ENCODE assay signal across 8 cellular contexts in genomic region chr18:12254137-12254819, GRCh38. TPM values are rescaled to one million over a fixed set of nuclear protein-coding genes. Genes with fewer than 3 reads are reported as not detected.
DNase-seq lines count a peak whose midpoint lies in the region; ATAC-seq, FAIRE-seq and TF ChIP-seq lines count a peak whose summit lies in the region.

CIDEA (plus strand) TSS chr18:12254361; CDS start chr18:12254384, 23 bp downstream.

- 1% methylated on average over 69 of the region's 69 CpGs for WGBS in HUES64
- WGBS in mammary epithelial cell (ENCODE audit: low coverage, missing lambda C conversion rate), result 6% methylated on average over 32 of the region's 69 CpGs

- in situ Hi-C loops in mammary epithelial cell (cut with MboI; ENCODE audit: low sequenced_read_pairs in 2 of 2), result no loop called here

- CTCF ChIA-PET in mammary epithelial cell (lab: Charles Lee; ENCODE audit: low non-redundant PET), result no interaction called here

- BruUV-seq in mammary epithelial cell (replicated peaks; lab: Mats Ljungman, UMichigan), result no TSS peak

- TF ChIP-seq CTCF in mammary epithelial cell (conservative IDR thresholded peaks at IDR 0.05 in 1 of 2, IDR thresholded peaks at IDR 0.05 in 1 of 2; ENCODE audit: extremely low read depth in 1 of 2, insufficient read depth in 1 of 2, low read depth in 1 of 2, low read length in 2 of 2), result no peak
- TF ChIP-seq CTCF in D721Med (IDR thresholded peaks at IDR 0.05; ENCODE audit: insufficient read depth, missing control alignments), result no peak

- H3K9me3 ChIP-seq in HUES64 (ENCODE audit: insufficient read depth, low read depth, low read length) (no peaks in the 10 kb centered on the region), mammary epithelial cell (replicated peaks; ENCODE audit: insufficient read depth, low read length) (no peaks in the 10 kb centered on the region), skeletal muscle tissue (ENCODE audit: control insufficient read depth in 3 of 3, low read length in 3 of 3) (no peaks in the 10 kb centered on the region)

- intact Hi-C loops in mammary epithelial cell (cut with micrococcal nuclease), result loop anchor here (2.0 kb wide), 1 partner anchor 29 kb away; no protein-coding TSS in a partner anchor

- no peak for FAIRE-seq in D721Med (lab: Jason Lieb, UNC)

- H4K20me1 ChIP-seq in mammary epithelial cell (ENCODE audit: insufficient read depth, low read length), result no peaks in the 10 kb centered on the region

- peak within 1 kb of the TSS; percentile 87 for H3K4me2 ChIP-seq in mammary epithelial cell (ENCODE audit: insufficient read depth, low read depth, low read length)

- peak within 1 kb of the TSS; percentile 82 for H2AFZ ChIP-seq in mammary epithelial cell (ENCODE audit: low read depth, low read length)

- ATAC-seq in GM21825 (IDR thresholded peaks at IDR 0.05; ENCODE audit: unreplicated experiment), result no peak

- H3K27me3 ChIP-seq in HUES64 (ENCODE audit: insufficient read depth, low read length) (peaks cover 75% of the 10 kb centered on the region), mammary epithelial cell (ENCODE audit: insufficient read depth, low read length) (no peaks in the 10 kb centered on the region), skeletal muscle tissue (ENCODE audit: control insufficient read depth in 3 of 3, insufficient read depth in 3 of 3, low read length in 3 of 3) (peaks cover 38 to 47% (median 38%) of the 10 kb centered on the region in 3 donors)

- peaks cover 14% of the 10 kb centered on the region for H3K4me1 ChIP-seq in HUES64 (ENCODE audit: insufficient read depth, low read length)
- peaks cover 46% of the 10 kb centered on the region for H3K4me1 ChIP-seq in mammary epithelial cell (ENCODE audit: insufficient read depth, low read length)
- peaks cover 9 to 14% (median 12%) of the 10 kb centered on the region in 3 donors for H3K4me1 ChIP-seq in skeletal muscle tissue (ENCODE audit: control insufficient read depth in 3 of 3, insufficient read depth in 3 of 3, low read length in 3 of 3)

- H3K36me3 ChIP-seq in HUES64 (ENCODE audit: insufficient read depth, low read length), result no peaks in the 10 kb centered on the region
- no peaks in the 10 kb centered on the region for H3K36me3 ChIP-seq in mammary epithelial cell (ENCODE audit: insufficient read depth, low read length)
- H3K36me3 ChIP-seq in skeletal muscle tissue (ENCODE audit: control insufficient read depth in 3 of 3, insufficient read depth in 3 of 3, low read length in 3 of 3), result no peaks in the 10 kb centered on the region

- no peak within 1 kb of the TSS; the same call in 1 of the 2 replicates for H3K9ac ChIP-seq in HUES64 (ENCODE audit: low read depth, low read length)
- H3K9ac ChIP-seq in mammary epithelial cell (ENCODE audit: insufficient read depth, low read length), result peak within 1 kb of the TSS; percentile 21
- H3K9ac ChIP-seq in skeletal muscle tissue (ENCODE audit: low read depth in 1 of 3, low read length in 3 of 3), result no peak within 1 kb of the TSS

- H3K79me2 ChIP-seq in mammary epithelial cell (ENCODE audit: insufficient read depth, low read length), result no peaks in the 10 kb centered on the region

- H3K4me3 ChIP-seq in HUES64 (ENCODE audit: low read length), result peak within 1 kb of the TSS; percentile 56
- peak within 1 kb of the TSS in 2 of 3 experiments; percentile 31 to 33 for H3K4me3 ChIP-seq in mammary epithelial cell (replicated peaks in 1 of 3; ENCODE audit: insufficient read depth in 1 of 3, low read depth in 2 of 3, low read length in 3 of 3)
- peak within 1 kb of the TSS; percentile 48 to 52 (median 49) for H3K4me3 ChIP-seq in skeletal muscle tissue (ENCODE audit: low read length in 3 of 3)

- H3K27ac ChIP-seq in HUES64 (ENCODE audit: low read depth, low read length) (no peak within 1 kb of the TSS), mammary epithelial cell (ENCODE audit: insufficient read depth, low read depth, low read length) (peak within 1 kb of the TSS; percentile 62), skeletal muscle tissue (ENCODE audit: low read depth, low read length) (no peak within 1 kb of the TSS)

- DNase-seq in mammary epithelial cell, result no peak
- peak; percentile 74 for DNase-seq in iPS-NIHi11 (ENCODE audit: low spot score)
- no peak for DNase-seq in medulla oblongata (ENCODE audit: extremely low spot score)
- no peak for DNase-seq in D721Med (ENCODE audit: insufficient read length, low spot score)
- DNase-seq in DMS114 treated with DMSO at 0.1 percent for 48 hours (lab: John Stamatoyannopoulos, UW; ENCODE audit: unreplicated experiment), result no peak

- dilution Hi-C loops in mammary epithelial cell (cut with HindIII; ENCODE audit: low sequenced_read_pairs), result loop anchor here (5.0 kb wide), 1 partner anchor 162 kb away; the partner anchor contains the start of gene ANKRD62

RNA-seq across cellular contexts. Expression of gene CIDEA, which starts in this region (rescaled TPM):
- polyA plus RNA-seq in HUES64 (2013, experiment 1 of 2), result not detected
- polyA plus RNA-seq in HUES64 (2013, experiment 2 of 2), result not detected
- total RNA-seq in mammary epithelial cell (1 to 10 TPM in 1 of 2 donors, under 1 TPM in 1; 0.94 to 1.3 TPM), skeletal muscle tissue (2.1 TPM)
- polyA plus RNA-seq in mammary epithelial cell, result 4.9 TPM
- polyA minus RNA-seq in mammary epithelial cell, result 15.5 TPM
